Comparison of ENCODE assay signal across 30 cellular contexts in genomic region chr10:104081998-104082397, GRCh38. TPM values are rescaled to one million over a fixed set of nuclear protein-coding genes. Genes with fewer than 3 reads are reported as not detected.
"Had no signal": no experiment of that assay in that cellular context is flagged by ENCODE, and none has a peak within 500 bp of the region (broad histone marks: within the 10 kb centered on the region; RNA-seq: fewer than 3 reads in every experiment).

No MANE protein-coding gene starts in this region.

- H3K27me3 Mint-ChIP-seq: activated CD8-positive, alpha-beta T cell treated with anti-CD3 and anti-CD28 coated beads for 36 hours; activated naive CD8-positive, alpha-beta T cell; naive thymus-derived CD8-positive, alpha-beta T cell; stimulated activated naive CD8-positive, alpha-beta T cell treated with anti-CD3 and anti-CD28 coated beads, Interleukin-15, Interleukin-2, amounts not matched to agents 100 ng/mL and 50 ng/mL, for 24 hours; T-helper 17 cell had no signal

- H3K4me1 ChIP-seq: colonic mucosa, right lobe of liver had no signal

- H3K36me3 ChIP-seq: cardiac muscle cell, colonic mucosa, heart left ventricle, right lobe of liver, upper lobe of left lung had no signal

- H3K4me3 ChIP-seq: body of pancreas, cardiac muscle cell, colonic mucosa, heart left ventricle, right lobe of liver, upper lobe of left lung had no signal

- H3K9me3 ChIP-seq: body of pancreas, colonic mucosa, heart left ventricle, right lobe of liver, upper lobe of left lung had no signal

- H3K9me3 Mint-ChIP-seq: activated CD8-positive, alpha-beta T cell treated with anti-CD3 and anti-CD28 coated beads for 36 hours; immature natural killer cell; memory B cell; naive thymus-derived CD8-positive, alpha-beta T cell; stimulated activated effector memory CD8-positive, alpha-beta T cell treated with anti-CD3 and anti-CD28 coated beads, Interleukin-12 subunit alpha, Interleukin-12 subunit beta, amount 100 ng/mL, for 72 hours; stimulated activated naive CD8-positive, alpha-beta T cell treated with anti-CD3 and anti-CD28 coated beads, Interleukin-15, Interleukin-2, amounts not matched to agents 100 ng/mL and 50 ng/mL, for 24 hours had no signal

- H3K36me3 Mint-ChIP-seq: activated naive CD8-positive, alpha-beta T cell; immature natural killer cell; memory B cell; naive thymus-derived CD8-positive, alpha-beta T cell; stimulated activated effector memory CD8-positive, alpha-beta T cell treated with anti-CD3 and anti-CD28 coated beads, Interleukin-12 subunit alpha, Interleukin-12 subunit beta, amount 100 ng/mL, for 72 hours had no signal

- H3K4me3 Mint-ChIP-seq: activated CD8-positive, alpha-beta T cell treated with anti-CD3 and anti-CD28 coated beads for 36 hours; activated naive CD8-positive, alpha-beta T cell; immature natural killer cell; memory B cell; naive thymus-derived CD8-positive, alpha-beta T cell; stimulated activated effector memory CD8-positive, alpha-beta T cell treated with anti-CD3 and anti-CD28 coated beads, Interleukin-12 subunit alpha, Interleukin-12 subunit beta, amount 100 ng/mL, for 72 hours; stimulated activated naive CD8-positive, alpha-beta T cell treated with anti-CD3 and anti-CD28 coated beads, Interleukin-15, Interleukin-2, amounts not matched to agents 100 ng/mL and 50 ng/mL, for 24 hours; T-helper 17 cell had no signal

- H3K27ac ChIP-seq: body of pancreas, cardiac muscle cell, colonic mucosa, heart left ventricle, right lobe of liver, upper lobe of left lung had no signal

- DNase-seq: activated CD4-positive, alpha-beta T cell treated with anti-CD3 and anti-CD28 coated beads, Interleukin-2, amount 50 U/mL, for 1 hour; activated CD4-positive, CD25-positive, alpha-beta regulatory T cell treated with anti-CD3 and anti-CD28 coated beads, Interleukin-2, amount 50 U/mL, for 72 hours; activated CD8-positive, alpha-beta T cell treated with anti-CD3 and anti-CD28 coated beads for 36 hours; activated effector memory CD4-positive, alpha-beta T cell treated with Interleukin-2 at 50 U/mL for 16 hours; activated naive CD4-positive, alpha-beta T cell treated with Interleukin-2 at 50 U/mL for 16 hours; activated T-cell treated with anti-CD3 and anti-CD28 coated beads, Interleukin-2, amount 50 U/mL, for 48 hours; anterior cingulate cortex; body of pancreas; cerebellar nuclear complex; colonic mucosa; effector CD8-positive, alpha-beta T cell; erythroblast; heart left ventricle; hypothalamus; immature natural killer cell; naive thymus-derived CD8-positive, alpha-beta T cell; posterior cingulate gyrus; right lobe of liver; stimulated activated CD4-positive, alpha-beta T cell treated with anti-CD3 and anti-CD28 coated beads, Interleukin-12 subunit alpha, Interleukin-12 subunit beta, amount 100 ng/mL, for 4 hours; stimulated activated CD4-positive, alpha-beta T cell treated with anti-CD3 and anti-CD28 coated beads, Interleukin-4, amount 100 ng/mL, for 24 hours; SW 1271; T-helper 17 cell; upper lobe of left lung had no signal

- H3K4me1 Mint-ChIP-seq: immature natural killer cell; memory B cell; naive thymus-derived CD8-positive, alpha-beta T cell; stimulated activated effector memory CD8-positive, alpha-beta T cell treated with anti-CD3 and anti-CD28 coated beads, Interleukin-12 subunit alpha, Interleukin-12 subunit beta, amount 100 ng/mL, for 72 hours had no signal

- ATAC-seq: activated CD8-positive, alpha-beta T cell treated with anti-CD3 and anti-CD28 coated beads for 36 hours; body of pancreas; heart left ventricle; naive thymus-derived CD8-positive, alpha-beta T cell; right lobe of liver; stimulated activated effector memory CD8-positive, alpha-beta T cell treated with anti-CD3 and anti-CD28 coated beads, Interleukin-12 subunit alpha, Interleukin-12 subunit beta, amount 100 ng/mL, for 72 hours; T-helper 17 cell had no signal

- FAIRE-seq: endometrium had no signal

- H3K27ac Mint-ChIP-seq: activated CD8-positive, alpha-beta T cell treated with anti-CD3 and anti-CD28 coated beads for 36 hours; activated naive CD8-positive, alpha-beta T cell; immature natural killer cell; memory B cell; naive thymus-derived CD8-positive, alpha-beta T cell; stimulated activated effector memory CD8-positive, alpha-beta T cell treated with anti-CD3 and anti-CD28 coated beads, Interleukin-12 subunit alpha, Interleukin-12 subunit beta, amount 100 ng/mL, for 72 hours; stimulated activated naive CD8-positive, alpha-beta T cell treated with anti-CD3 and anti-CD28 coated beads, Interleukin-15, Interleukin-2, amounts not matched to agents 100 ng/mL and 50 ng/mL, for 24 hours; T-helper 17 cell had no signal

- H3K27me3 ChIP-seq: body of pancreas, cardiac muscle cell, colonic mucosa, heart left ventricle, right lobe of liver, upper lobe of left lung had no signal

RNA-seq across cellular contexts. Expression of gene COL17A1, which starts 3.7 kb away (rescaled TPM):
- total RNA-seq: activated CD8-positive, alpha-beta T cell treated with anti-CD3 and anti-CD28 coated beads for 36 hours; cardiac muscle cell; fibroblast of villous mesenchyme; naive thymus-derived CD8-positive, alpha-beta T cell; T-helper 17 cell had no signal
- polyA plus RNA-seq: immature natural killer cell; naive thymus-derived CD8-positive, alpha-beta T cell had no signal
